ENCODE assay signal across 25 cellular contexts in genomic region chr5:72223371-72223770, GRCh38.
DNase-seq lines count a peak whose midpoint lies in the region; ATAC-seq lines count a peak whose summit lies in the region.
"Had no signal": no experiment of that assay in that cellular context is flagged by ENCODE, and none has a peak within 500 bp of the region (broad histone marks: within the 10 kb centered on the region; RNA-seq: fewer than 3 reads in every experiment).

No MANE protein-coding gene starts in this region.

- H3K4me1 ChIP-seq in SJCRH30: peaks cover 9% of the 10 kb centered on the region

- peak overlapping the region; percentile 27; the same call in 1 of the 2 replicates for H3K27ac ChIP-seq in SJCRH30
- H3K27ac ChIP-seq: GM23248, RWPE1, SK-N-MC had no signal

- H3K4me3 ChIP-seq in SJCRH30: no peak overlapping the region
- H3K4me3 ChIP-seq: GM23248, SK-N-MC had no signal

- peaks cover 69% of the 10 kb centered on the region for H3K36me3 ChIP-seq in SJCRH30

- DNase-seq in NCI-H1105 treated with DMSO at 0.1 percent for 48 hours (lab: John Stamatoyannopoulos, UW): peak; percentile 82
- peak; percentile 76 for DNase-seq in NCI-H146 (lab: John Stamatoyannopoulos, UW)
- no peak for DNase-seq in SJCRH30
- DNase-seq in stimulated activated naive B cell treated with anti-CD40 and anti-IgM and Interleukin-4, amounts not matched to agents 10 μg/mL and 1 μg/mL and 100 μg/mL, for 72 hours: no peak
- DNase-seq: C1 segment of cervical spinal cord; CD4-positive, alpha-beta memory T cell; COR-L47; DMS53; GM23248; H7; IMR-90; KG1; NCI-H1048; NCI-H187; NCI-H2081 treated with DMSO at 0.1 percent for 48 hours; NCI-H524; NCI-H82; SHP77 treated with DMSO at 0.1 percent for 48 hours had no signal

- peak overlapping the region; percentile 59 for H3K27ac Mint-ChIP-seq in stimulated activated naive B cell treated with anti-CD40 and anti-IgM and Interleukin-4, amounts not matched to agents 10 μg/mL and 1 μg/mL and 100 μg/mL, for 72 hours
- H3K27ac Mint-ChIP-seq: CD4-positive, alpha-beta memory T cell; T-helper 1 cell treated with Interleukin-12 subunit alpha and Interleukin-12 subunit beta and Interleukin-4 antibody, amounts not matched to agents 30 μg/mL and 1 μg/mL, for 36 hours had no signal

- peaks cover 51 to 76% of the 10 kb centered on the region in 2 donors for H3K36me3 Mint-ChIP-seq in stimulated activated naive B cell treated with anti-CD40 and anti-IgM and Interleukin-4, amounts not matched to agents 10 μg/mL and 1 μg/mL and 100 μg/mL, for 72 hours

- no peaks in the 10 kb centered on the region for H3K9me3 Mint-ChIP-seq in stimulated activated naive B cell treated with anti-CD40 and anti-IgM and Interleukin-4, amounts not matched to agents 10 μg/mL and 1 μg/mL and 100 μg/mL, for 72 hours
- H3K9me3 Mint-ChIP-seq: CD4-positive, alpha-beta memory T cell; T-helper 1 cell treated with Interleukin-12 subunit alpha and Interleukin-12 subunit beta and Interleukin-4 antibody, amounts not matched to agents 30 μg/mL and 1 μg/mL, for 36 hours had no signal

- H3K4me3 Mint-ChIP-seq in stimulated activated naive B cell treated with anti-CD40 and anti-IgM and Interleukin-4, amounts not matched to agents 10 μg/mL and 1 μg/mL and 100 μg/mL, for 72 hours: no peak overlapping the region
- H3K4me3 Mint-ChIP-seq: CD4-positive, alpha-beta memory T cell; T-helper 1 cell treated with Interleukin-12 subunit alpha and Interleukin-12 subunit beta and Interleukin-4 antibody, amounts not matched to agents 30 μg/mL and 1 μg/mL, for 36 hours had no signal

- no peak for ATAC-seq in stimulated activated naive B cell treated with anti-CD40 and anti-IgM and Interleukin-4, amounts not matched to agents 10 μg/mL and 1 μg/mL and 100 μg/mL, for 72 hours (replicated peaks)
- ATAC-seq in HG03039 (IDR thresholded peaks at IDR 0.05; ENCODE audit: unreplicated experiment): no peak
- no peak for ATAC-seq in HG03025 (IDR thresholded peaks at IDR 0.05; ENCODE audit: low FRiP score, unreplicated experiment)
- ATAC-seq in HG03139 (IDR thresholded peaks at IDR 0.05; ENCODE audit: unreplicated experiment): no peak
- ATAC-seq: Panc1 had no signal

- H3K27me3 Mint-ChIP-seq in stimulated activated naive B cell treated with anti-CD40 and anti-IgM and Interleukin-4, amounts not matched to agents 10 μg/mL and 1 μg/mL and 100 μg/mL, for 72 hours: no peaks in the 10 kb centered on the region
- H3K27me3 Mint-ChIP-seq: CD4-positive, alpha-beta memory T cell had no signal

- H3K4me1 Mint-ChIP-seq in stimulated activated naive B cell treated with anti-CD40 and anti-IgM and Interleukin-4, amounts not matched to agents 10 μg/mL and 1 μg/mL and 100 μg/mL, for 72 hours: no peaks in the 10 kb centered on the region
- H3K4me1 Mint-ChIP-seq: CD4-positive, alpha-beta memory T cell had no signal

- no peaks in the 10 kb centered on the region for H3K9me3 ChIP-seq in SJCRH30 (replicated peaks)

- no peaks in the 10 kb centered on the region for H3K27me3 ChIP-seq in SJCRH30

Comparison
In these comparisons a context has a peak if more than half of its experiments do, and no peak if none do; other contexts are left out.
1. DNase-seq: peak in NCI-H1105 treated with DMSO at 0.1 percent for 48 hours (single experiment) and NCI-H146 (single experiment); none in SJCRH30 (0 of 2) and stimulated activated naive B cell treated with anti-CD40 and anti-IgM and Interleukin-4, amounts not matched to agents 10 μg/mL and 1 μg/mL and 100 μg/mL, for 72 hours (single experiment).